25 cellular contexts compared by ENCODE assay signal in the genomic region with DNA sequence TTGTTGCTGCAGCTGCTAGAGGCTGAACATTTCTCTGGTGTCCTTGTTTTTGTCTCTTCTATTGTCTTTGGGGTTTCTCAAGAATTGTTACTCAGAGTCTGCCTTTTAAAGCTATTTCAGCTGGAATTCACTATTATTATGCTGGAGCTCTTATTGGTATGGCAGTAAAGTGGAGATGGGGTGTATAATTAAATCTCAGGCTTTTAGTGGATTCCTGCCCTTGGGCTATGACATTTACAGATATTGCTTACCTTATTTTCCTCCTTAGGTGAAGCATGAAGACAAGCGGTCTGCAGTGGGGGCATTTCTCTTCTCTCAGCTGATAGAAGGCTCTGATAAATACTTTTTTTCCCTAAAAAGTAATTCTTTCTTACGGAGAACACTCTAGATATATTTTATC.
"Had no signal": no experiment of that assay in that cellular context is flagged by ENCODE, and none has a peak within 500 bp of the region (broad histone marks: within the 10 kb centered on the region; RNA-seq: fewer than 3 reads in every experiment).

No MANE protein-coding gene starts in this region.

- H3K4me3 ChIP-seq: coronary artery, esophagus muscularis mucosa, heart right ventricle, left ventricle myocardium inferior, lower lobe of right lung, mucosa of descending colon, right lobe of liver, suprapubic skin, transverse colon, upper lobe of right lung, uterus had no signal

- H3K9me3 ChIP-seq: esophagus muscularis mucosa, heart right ventricle, left ventricle myocardium inferior, lower lobe of right lung, mucosa of descending colon, neutrophil, right lobe of liver, suprapubic skin, transverse colon, upper lobe of right lung, uterus had no signal

- H3K27me3 ChIP-seq: esophagus muscularis mucosa, foreskin keratinocyte, heart right ventricle, neutrophil, right lobe of liver, suprapubic skin, transverse colon, upper lobe of right lung, uterus had no signal

- H3K4me1 ChIP-seq: esophagus muscularis mucosa, foreskin keratinocyte, heart right ventricle, left ventricle myocardium inferior, lower lobe of right lung, parathyroid adenoma, suprapubic skin, transverse colon, upper lobe of right lung, uterus had no signal

- DNase-seq: dermis blood vessel endothelial cell; effector memory CD4-positive, alpha-beta T cell; foreskin keratinocyte; glutamatergic neuron; heart right ventricle; hippocampal formation; kidney glomerular epithelial cell; left colon; left ventricle myocardium inferior; lower lobe of right lung; mucosa of descending colon; naive B cell; right lobe of liver; small intestine; stimulated activated CD4-positive, alpha-beta T cell treated with anti-CD3 and anti-CD28 coated beads, Interleukin-15, amount 100 ng/mL, for 24 hours; stimulated activated CD4-positive, alpha-beta T cell treated with anti-CD3 and anti-CD28 coated beads, Interleukin-2, amount 100 ng/mL, for 48 hours; stimulated activated naive B cell treated with anti-CD40 and anti-IgM and Interleukin-4, amounts not matched to agents 10 μg/mL and 1 μg/mL and 100 μg/mL, for 72 hours; transverse colon; upper lobe of right lung; uterus had no signal

- H3K36me3 ChIP-seq: esophagus muscularis mucosa, heart right ventricle, left ventricle myocardium inferior, lower lobe of right lung, neutrophil, right lobe of liver, suprapubic skin, transverse colon, upper lobe of right lung, uterus had no signal
